8 cellular contexts compared by ENCODE assay signal in genomic region chr2:142877265-142877756, GRCh38. TPM values are rescaled to one million over a fixed set of nuclear protein-coding genes. Genes with fewer than 3 reads are reported as not detected.
DNase-seq lines count a peak whose midpoint lies in the region; ATAC-seq and TF ChIP-seq lines count a peak whose summit lies in the region.

Gene KYNU, plus strand, starts transcription at chr2:142877664. Its CDS starts 7,704 bp downstream, at chr2:142885368.

- no peaks in the 10 kb centered on the region for H4K20me1 ChIP-seq in SK-N-SH (ENCODE audit: insufficient read depth)

- peaks cover 0 to 3% of the 10 kb centered on the region in 2 experiments; a peak in 1 of 4 replicates for H3K4me1 ChIP-seq in SK-N-SH (ENCODE audit: control insufficient read depth in 1 of 2, insufficient read depth in 2 of 2, low read depth in 1 of 2, low read length in 1 of 2)
- H3K4me1 ChIP-seq in BE2C: no peaks in the 10 kb centered on the region

- POLR2A ChIA-PET in SK-N-SH (lab: Yijun Ruan, JAX): no interaction called here

- H3K9me2 ChIP-seq in SK-N-SH: no peaks in the 10 kb centered on the region

- H3K27me3 ChIP-seq in SK-N-SH (ENCODE audit: insufficient read depth) (no peaks in the 10 kb centered on the region; the same call in 1 of the 2 replicates), BE2C (no peaks in the 10 kb centered on the region)

- no peaks in the 10 kb centered on the region for H3F3A ChIP-seq in SK-N-SH (replicated peaks; ENCODE audit: insufficient read depth)

- peak; percentile 63 for ATAC-seq in GM21737 (IDR thresholded peaks at IDR 0.05; ENCODE audit: unreplicated experiment)

- DNase-seq in GM12865 (ENCODE audit: low read depth) (peak; percentile 77), M059J (ENCODE audit: low read depth) (peak; percentile 54), glomerular visceral epithelial cell (ENCODE audit: extremely low spot score) (peak; percentile 25), SK-N-SH (no peak), NCI-H2171 (lab: John Stamatoyannopoulos, UW) (no peak), OCI-M2 (lab: John Stamatoyannopoulos, UW; ENCODE audit: unreplicated experiment) (no peak), BE2C (no peak)

- CTCF ChIA-PET in SK-N-SH (lab: Yijun Ruan, JAX): no interaction called here

- TF ChIP-seq EP300 in SK-N-SH (IDR thresholded peaks at IDR 0.05; ENCODE audit: borderline replicate concordance in 1 of 2, low read depth in 1 of 2, low read length in 1 of 2): no peak

- H3K27ac ChIP-seq in SK-N-SH (ENCODE audit: low read depth in 2 of 2, low read length in 1 of 2): no peak within 1 kb of the TSS

- H3K9me3 ChIP-seq in SK-N-SH (no peaks in the 10 kb centered on the region; the same call in 1 of the 2 replicates), BE2C (no peaks in the 10 kb centered on the region)

- H3K36me3 ChIP-seq in SK-N-SH (replicated peaks in 1 of 2; ENCODE audit: control insufficient read depth in 1 of 2, insufficient read depth in 2 of 2, low read length in 1 of 2) (no peaks in the 10 kb centered on the region), BE2C (no peaks in the 10 kb centered on the region)

- H3K79me2 ChIP-seq in SK-N-SH (ENCODE audit: insufficient read depth): no peaks in the 10 kb centered on the region

- H3K4me2 ChIP-seq in SK-N-SH: no peak within 1 kb of the TSS

- H3K4me3 ChIP-seq in GM12865 (ENCODE audit: low read depth, low read length): peak within 1 kb of the TSS; percentile 95
- H3K4me3 ChIP-seq in SK-N-SH (ENCODE audit: low read depth in 2 of 2, low read length in 1 of 2): no peak within 1 kb of the TSS
- H3K4me3 ChIP-seq in BE2C (ENCODE audit: low read depth, low read length): no peak within 1 kb of the TSS

- TF ChIP-seq CTCF in GM12865 (IDR thresholded peaks at IDR 0.05; ENCODE audit: insufficient read depth, low read depth, low read length, missing control alignments): no peak
- no peak for TF ChIP-seq CTCF in SK-N-SH (IDR thresholded peaks at IDR 0.05)
- TF ChIP-seq CTCF in BE2C (IDR thresholded peaks at IDR 0.05; ENCODE audit: low read depth, low read length): no peak

- H2AFZ ChIP-seq in SK-N-SH (ENCODE audit: low read depth): no peak within 1 kb of the TSS

- H3K9ac ChIP-seq in SK-N-SH: no peak within 1 kb of the TSS

- no peak for TF ChIP-seq RAD21 in SK-N-SH (IDR thresholded peaks at IDR 0.05; ENCODE audit: low read length)

- WGBS in SK-N-SH (ENCODE audit: low lambda C conversion rate): 31% methylated on average over 2 of the region's 2 CpGs

TF ChIP-seq in SK-N-SH, 30 proteins besides CTCF, POLR2A, EP300 and RAD21:
- TF ChIP-seq TCF12 (IDR thresholded peaks at IDR 0.05): no peak
- TF ChIP-seq TEAD4 (IDR thresholded peaks at IDR 0.05; ENCODE audit: borderline replicate concordance, insufficient read depth): no peak
- no peak for TF ChIP-seq RXRA (IDR thresholded peaks at IDR 0.05; ENCODE audit: borderline replicate concordance, low read depth)
- no peak for TF ChIP-seq MAX (IDR thresholded peaks at IDR 0.05; ENCODE audit: low read depth)
- no peak for TF ChIP-seq NFIC (IDR thresholded peaks at IDR 0.05; ENCODE audit: borderline replicate concordance)
- TF ChIP-seq RFX5 (IDR thresholded peaks at IDR 0.05; ENCODE audit: low read length): no peak
- no peak for TF ChIP-seq JUND (IDR thresholded peaks at IDR 0.05)
- TF ChIP-seq MEF2A (IDR thresholded peaks at IDR 0.05; ENCODE audit: borderline replicate concordance, low read depth): no peak
- TF ChIP-seq POLR2AphosphoS5 (IDR thresholded peaks at IDR 0.05; ENCODE audit: low read depth, low read length): no peak
- TF ChIP-seq FOSL2 (IDR thresholded peaks at IDR 0.05; ENCODE audit: borderline replicate concordance, low read depth): no peak
- TF ChIP-seq USF1 (IDR thresholded peaks at IDR 0.05; ENCODE audit: borderline replicate concordance, low read depth): no peak

RNA-seq across cellular contexts. Expression of gene KYNU, which starts in this region (rescaled TPM):
- total RNA-seq in M059J (2014; rRNA removed; shearing (Covaris generic)): 11.3 and 14.5 TPM in 2 replicates
- polyA plus RNA-seq in SK-N-SH (2012; rRNA removed): not detected in 2 replicates
- polyA plus RNA-seq in SK-N-SH (2012; cell fraction: cytosol; rRNA removed): not detected in 2 replicates
- not detected in 2 replicates for polyA plus RNA-seq in SK-N-SH (2012; cell fraction: nucleus; rRNA removed)
- not detected for polyA plus RNA-seq in BE2C (2012; ENCODE audit: insufficient read depth, insufficient read length, low read depth)

Comparison
In these comparisons a context has a peak if more than half of its experiments do, and no peak if none do; other contexts are left out.
1. DNase-seq: peak in GM12865 (single experiment), M059J (single experiment) and glomerular visceral epithelial cell (single experiment); none in SK-N-SH (single experiment), NCI-H2171 (single experiment), OCI-M2 (single experiment) and BE2C (single experiment).